In the genomic region with DNA sequence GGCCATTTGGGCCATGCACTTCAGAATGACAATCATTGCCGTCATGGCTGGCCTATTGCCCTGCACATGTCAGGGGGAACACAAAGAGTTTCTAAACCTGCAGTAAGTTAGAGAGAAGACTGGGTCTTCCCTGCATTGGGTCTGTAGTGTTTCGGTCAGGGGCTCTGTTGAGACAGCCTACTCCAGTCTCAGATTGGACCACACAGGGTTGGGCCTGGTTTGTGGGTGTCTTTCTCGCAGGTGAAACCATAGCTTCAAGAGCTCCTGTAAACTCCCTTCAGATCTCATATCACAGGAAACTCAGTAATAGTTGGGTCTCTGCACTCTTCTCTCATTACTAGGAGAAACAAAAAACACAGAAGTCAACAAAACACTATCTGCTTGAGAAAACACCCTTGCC, we compare ENCODE assay signal across 23 cellular contexts.
"Had no signal": no experiment of that assay in that cellular context is flagged by ENCODE, and none has a peak within 500 bp of the region (broad histone marks: within the 10 kb centered on the region; RNA-seq: fewer than 3 reads in every experiment).

No MANE protein-coding gene starts in this region.

- H3K36me3 Mint-ChIP-seq: mesothelial cell of epicardium, naive B cell, type B pancreatic cell had no signal

- H3K27ac Mint-ChIP-seq: mesothelial cell of epicardium, naive B cell, progenitor cell of endocrine pancreas, type B pancreatic cell had no signal

- H3K27ac ChIP-seq: neutrophil, parathyroid adenoma, testis, tibial artery had no signal

- DNase-seq: cerebellar nuclear complex; cortex of kidney; head of caudate nucleus; kidney; mucosa of descending colon; naive B cell; stimulated activated CD4-positive, alpha-beta T cell treated with anti-CD3 and anti-CD28 coated beads, Interleukin-12 subunit alpha, Interleukin-12 subunit beta, amount 100 ng/mL, for 4 hours; stimulated activated CD4-positive, alpha-beta T cell treated with anti-CD3 and anti-CD28 coated beads, Interleukin-1b, Interleukin-23, amount 100 ng/mL, for 48 hours; stimulated activated CD4-positive, alpha-beta T cell treated with anti-CD3 and anti-CD28 coated beads, Interleukin-4, amount 100 ng/mL, for 1 hour; stimulated activated CD8-positive, alpha-beta memory T cell treated with anti-CD3 and anti-CD28 coated beads, Interleukin-4, amount 100 ng/mL, for 48 hours; stimulated activated naive CD4-positive, alpha-beta T cell; substantia nigra; testis; tibial artery had no signal

- H3K9me3 ChIP-seq: mucosa of descending colon, neutrophil, testis, tibial artery had no signal

- H3K4me3 Mint-ChIP-seq: mesothelial cell of epicardium, naive B cell, neural crest cell, type B pancreatic cell had no signal

- ATAC-seq: left lobe of liver, mucosa of descending colon, sciatic nerve had no signal

- H3K27me3 Mint-ChIP-seq: progenitor cell of endocrine pancreas had no signal

- H3K4me3 ChIP-seq: mucosa of descending colon, smooth muscle cell, testis, tibial artery had no signal

- H3K9me3 Mint-ChIP-seq: mesothelial cell of epicardium, naive B cell, neural crest cell, type B pancreatic cell had no signal
